35 cellular contexts compared by ENCODE assay signal in genomic region chr12:3407723-3408122, GRCh38.
DNase-seq lines count a peak whose midpoint lies in the region; ATAC-seq, FAIRE-seq and TF ChIP-seq lines count a peak whose summit lies in the region.
"Had no signal": no experiment of that assay in that cellular context is flagged by ENCODE, and none has a peak within 500 bp of the region (broad histone marks: within the 10 kb centered on the region; RNA-seq: fewer than 3 reads in every experiment).

No MANE protein-coding gene starts in this region.

- H3K9me3 ChIP-seq in HepG2 (ENCODE audit: low read length) (peaks cover 31% of the 10 kb centered on the region), right lobe of liver (peaks cover 0 to 7% (median 0%) of the 10 kb centered on the region in 4 donors), HCT116 (ENCODE audit: control insufficient read depth in 1 of 2, insufficient read depth in 1 of 2, low read depth in 1 of 2, low read length in 2 of 2) (peaks cover 8 to 11% of the 10 kb centered on the region in 2 experiments; a peak in 3 of 4 replicates), HEK293 (ENCODE audit: control insufficient read depth, insufficient read depth, low read depth, low read length) (no peaks in the 10 kb centered on the region), K562 (replicated peaks; ENCODE audit: control insufficient read depth, insufficient read depth, low read depth, low read length) (no peaks in the 10 kb centered on the region)
- H3K9me3 ChIP-seq: BE2C had no signal

- no peak for TF ChIP-seq RAD21 in HepG2 (CRISPR knock-in tag; IDR thresholded peaks at IDR 0.05)
- TF ChIP-seq RAD21 in HCT116 (IDR thresholded peaks at IDR 0.05; ENCODE audit: low read depth), result no peak
- no peak for TF ChIP-seq RAD21 in K562 (CRISPR knock-in tag; conservative IDR thresholded peaks at IDR 0.05 in 1 of 2, IDR thresholded peaks at IDR 0.05 in 1 of 2)

- no peaks in the 10 kb centered on the region for H3K9me1 ChIP-seq in K562 (ENCODE audit: control insufficient read depth, insufficient read depth, low read length)

- 0% methylated on average over 1 of the region's 1 CpG for WGBS in HepG2 (ENCODE audit: low lambda C conversion rate)
- 56% methylated on average over 1 of the region's 1 CpG for WGBS in right lobe of liver (ENCODE audit: insufficient coverage, low coverage, low lambda C conversion rate, missing lambda C conversion rate)
- 0% methylated on average over 1 of the region's 1 CpG for WGBS in K562 (ENCODE audit: insufficient coverage, low coverage, missing lambda C conversion rate)

- no peak for TF ChIP-seq POLR2A in HepG2 (IDR thresholded peaks at IDR 0.05; ENCODE audit: insufficient read depth in 1 of 2, low read depth in 2 of 2, low read length in 2 of 2)
- no peak for TF ChIP-seq POLR2A in right lobe of liver (IDR thresholded peaks at IDR 0.05)
- TF ChIP-seq POLR2A in HCT116 (IDR thresholded peaks at IDR 0.05; ENCODE audit: borderline replicate concordance, extremely low read depth, insufficient read depth, insufficient read length), result no peak
- TF ChIP-seq POLR2A in K562 (conservative IDR thresholded peaks at IDR 0.05), result no peak
- TF ChIP-seq POLR2A in H54 (IDR thresholded peaks at IDR 0.05; ENCODE audit: low read depth, low read length), result no peak

- CTCF ChIA-PET in HepG2 (lab: Yijun Ruan, JAX; ENCODE audit: low intra/inter-chr PET ratio, low total read pairs) (no interaction called here), HCT116 (lab: Charles Lee) (no interaction called here), HEK293 (lab: Yijun Ruan, JAX) (interaction anchor here (0.6 to 1.3 kb wide), 3 partner anchors 12 to 632 kb away, joined by 3 to 5 read pairs (median 3); no protein-coding TSS in a partner anchor), K562 (lab: Yijun Ruan, JAX; ENCODE audit: low intra/inter-chr PET ratio) (no interaction called here)

- H3K4me3 ChIP-seq in HepG2 (replicated peaks in 1 of 3; ENCODE audit: insufficient read depth in 1 of 3, low read depth in 2 of 3, low read length in 3 of 3) (no peak overlapping the region), right lobe of liver (no peak overlapping the region), HCT116 (replicated peaks in 1 of 2; ENCODE audit: low read depth in 1 of 2, low read length in 2 of 2) (no peak overlapping the region), HEK293 (ENCODE audit: low read depth, low read length) (no peak overlapping the region), K562 (no peak overlapping the region)
- H3K4me3 ChIP-seq: A549; BLaER1; BLaER1 treated with 17β-estradiol and CSF1 and Interleukin-3, amounts not matched to agents 10 nM and 100 nM had no signal

- TF ChIP-seq CTCF in HepG2 (CRISPR knock-in tag; IDR thresholded peaks at IDR 0.05) (no peak), right lobe of liver (IDR thresholded peaks at IDR 0.05) (no peak), HCT116 (IDR thresholded peaks at IDR 0.05 in 2 of 3, conservative IDR thresholded peaks at IDR 0.05 in 1 of 3; ENCODE audit: borderline replicate concordance in 1 of 3, insufficient read depth in 1 of 3, low read depth in 2 of 3, low read length in 2 of 3) (no peak), HEK293 (tag by site-specific recombination; IDR thresholded peaks at IDR 0.05) (no peak), K562 (IDR thresholded peaks at IDR 0.05 in 2 of 3, conservative IDR thresholded peaks at IDR 0.05 in 1 of 3; ENCODE audit: insufficient read depth in 2 of 3, low read depth in 1 of 3, low read length in 3 of 3) (no peak)

- RAD21 ChIA-PET in HCT116 (lab: Charles Lee; ENCODE audit: low non-redundant PET in 1 of 2, low total read pairs in 2 of 2, uncharacterized antibody in 2 of 2, unreplicated experiment in 2 of 2), result no interaction called here

- H4K20me1 ChIP-seq in HepG2 (ENCODE audit: insufficient read depth, low read length) (no peaks in the 10 kb centered on the region), HCT116 (ENCODE audit: insufficient read depth) (no peaks in the 10 kb centered on the region), K562 (replicated peaks; ENCODE audit: control insufficient read depth, insufficient read depth, low read length) (no peaks in the 10 kb centered on the region)
- H4K20me1 ChIP-seq: BLaER1; BLaER1 treated with 17β-estradiol and CSF1 and Interleukin-3, amounts not matched to agents 10 nM and 100 nM had no signal

- DNase-seq in HepG2 (ENCODE audit: low spot score), result no peak
- no peak for DNase-seq in right lobe of liver
- DNase-seq in HCT116 (ENCODE audit: low read depth, low spot score), result no peak
- DNase-seq in K562 (ENCODE audit: extremely low read depth in 1 of 4, low spot score in 3 of 4), result no peak
- DNase-seq in H54 (ENCODE audit: insufficient read length, low spot score), result no peak
- no peak for DNase-seq in anterior cingulate cortex (lab: John Stamatoyannopoulos, UW)
- no peak for DNase-seq in activated effector memory CD4-positive, alpha-beta T cell treated with Interleukin-2 at 50 U/mL for 16 hours
- DNase-seq: 8988T; ACHN; AML-193; BE2C; C1 segment of cervical spinal cord; Caco-2; Calu3; CD4-positive, alpha-beta memory T cell; CD4-positive, alpha-beta T cell; CD4-positive, CD25-positive, alpha-beta regulatory T cell; CD8-positive, alpha-beta memory T cell; CD8-positive, alpha-beta T cell; COR-L47; DMS 273 treated with DMSO at 0.1 percent for 48 hours; DMS153; DMS53; DMS79; DMS79 treated with DMSO at 0.1 percent for 48 hours; DND-41; EL had no signal

- H2AFZ ChIP-seq in HepG2 (ENCODE audit: low read length) (no peak overlapping the region), HCT116 (ENCODE audit: low read depth, low read length, poor library complexity, severe bottlenecking) (no peak overlapping the region), K562 (ENCODE audit: low read depth, low read length) (no peak overlapping the region)

- FAIRE-seq in HepG2 (lab: Jason Lieb, UNC) (no peak), K562 (lab: Jason Lieb, UNC) (no peak), H54 (lab: Jason Lieb, UNC) (no peak)
- FAIRE-seq: A204.1, A549, D721Med had no signal

- POLR2A ChIA-PET in HepG2 (lab: Yijun Ruan, JAX) (no interaction called here), HCT116 (lab: Charles Lee) (no interaction called here), HEK293 (lab: Yijun Ruan, JAX) (no interaction called here), K562 (lab: Yijun Ruan, JAX) (no interaction called here)

- BruUV-seq in HepG2 (replicated peaks; lab: Mats Ljungman, UMichigan), result no TSS peak
- no TSS peak for BruUV-seq in HCT116 (replicated peaks; lab: Mats Ljungman, UMichigan)
- no TSS peak for BruUV-seq in K562 (replicated peaks; lab: Mats Ljungman, UMichigan)

- H3K27me3 ChIP-seq in HepG2 (ENCODE audit: control insufficient read depth in 1 of 2, insufficient read depth in 2 of 2, low read length in 2 of 2) (no peaks in the 10 kb centered on the region; a peak in 1 of 5 replicates), right lobe of liver (no peaks in the 10 kb centered on the region), HCT116 (ENCODE audit: insufficient read depth, low read length) (no peaks in the 10 kb centered on the region), K562 (ENCODE audit: control insufficient read depth in 2 of 2, insufficient read depth in 2 of 2, low read length in 2 of 2) (no peaks in the 10 kb centered on the region)
- H3K27me3 ChIP-seq: BLaER1; BLaER1 treated with 17β-estradiol and CSF1 and Interleukin-3, amounts not matched to agents 10 nM and 100 nM had no signal

- ATAC-seq in HepG2 (no peak), right lobe of liver (no peak), HCT116 (no peak), K562 (no peak)
- ATAC-seq: A549; CD8-positive, alpha-beta T cell had no signal

- intact Hi-C loops in HepG2 (cut with micrococcal nuclease; ENCODE audit: unreplicated experiment), result no loop called here
- intact Hi-C loops in right lobe of liver (cut with DNase I), result no loop called here
- intact Hi-C loops in HCT116 (cut with micrococcal nuclease), result no loop called here
- intact Hi-C loops in K562 (cut with micrococcal nuclease), result no loop called here

- H3K9me2 ChIP-seq in HCT116 (ENCODE audit: insufficient read depth), result no peaks in the 10 kb centered on the region

- H3K27ac ChIP-seq in HepG2 (ENCODE audit: extremely low read length, insufficient read depth, low read length), result no peak overlapping the region
- no peak overlapping the region for H3K27ac ChIP-seq in right lobe of liver
- H3K27ac ChIP-seq in HCT116 (ENCODE audit: low read depth, low read length), result no peak overlapping the region
- H3K27ac ChIP-seq in HEK293 (ENCODE audit: extremely low read depth, low read depth, low read length), result no peak overlapping the region
- no peak overlapping the region for H3K27ac ChIP-seq in K562 (ENCODE audit: extremely low read depth, low read depth, low read length)
- H3K27ac ChIP-seq: 22Rv1; A549; BLaER1; BLaER1 treated with 17β-estradiol and CSF1 and Interleukin-3, amounts not matched to agents 10 nM and 100 nM; C4-2B had no signal

- no peak overlapping the region for H3K9ac ChIP-seq in HepG2 (ENCODE audit: insufficient read depth, low read depth, low read length)
- H3K9ac ChIP-seq in HCT116 (ENCODE audit: low read length), result no peak overlapping the region
- no peak overlapping the region for H3K9ac ChIP-seq in K562 (ENCODE audit: insufficient read depth in 1 of 2, low read depth in 2 of 2, low read length in 2 of 2)
- H3K9ac ChIP-seq: BLaER1; BLaER1 treated with 17β-estradiol and CSF1 and Interleukin-3, amounts not matched to agents 10 nM and 100 nM had no signal

- H3K36me3 ChIP-seq in HepG2 (replicated peaks in 1 of 2; ENCODE audit: control insufficient read depth in 1 of 2, insufficient read depth in 2 of 2, low read length in 2 of 2), result no peaks in the 10 kb centered on the region
- H3K36me3 ChIP-seq in right lobe of liver, result no peaks in the 10 kb centered on the region
- no peaks in the 10 kb centered on the region for H3K36me3 ChIP-seq in HCT116 (ENCODE audit: control insufficient read depth in 1 of 2, insufficient read depth in 2 of 2, low read length in 2 of 2)
- no peaks in the 10 kb centered on the region for H3K36me3 ChIP-seq in HEK293 (ENCODE audit: control insufficient read depth in 2 of 2, insufficient read depth in 1 of 2, low read length in 2 of 2)
- no peaks in the 10 kb centered on the region for H3K36me3 ChIP-seq in K562 (ENCODE audit: control insufficient read depth, insufficient read depth, low read length)
- H3K36me3 ChIP-seq: BE2C; BLaER1; BLaER1 treated with 17β-estradiol and CSF1 and Interleukin-3, amounts not matched to agents 10 nM and 100 nM had no signal

- H3K4me1 ChIP-seq in HepG2 (ENCODE audit: insufficient read depth, low read length), result no peaks in the 10 kb centered on the region
- H3K4me1 ChIP-seq in right lobe of liver, result no peaks in the 10 kb centered on the region
- H3K4me1 ChIP-seq in HCT116 (ENCODE audit: control insufficient read depth in 1 of 2, insufficient read depth in 2 of 2, low read length in 2 of 2), result no peaks in the 10 kb centered on the region
- no peaks in the 10 kb centered on the region for H3K4me1 ChIP-seq in HEK293 (ENCODE audit: control insufficient read depth, insufficient read depth, low read length)
- no peaks in the 10 kb centered on the region for H3K4me1 ChIP-seq in K562 (replicated peaks in 1 of 2; ENCODE audit: control insufficient read depth in 2 of 2, insufficient read depth in 2 of 2, low read length in 2 of 2)
- H3K4me1 ChIP-seq: A549; BE2C; BLaER1; BLaER1 treated with 17β-estradiol and CSF1 and Interleukin-3, amounts not matched to agents 10 nM and 100 nM; Caco-2 had no signal

- in situ Hi-C loops in HepG2 (cut with HindIII; ENCODE audit: extremely low pct_ligation_motif_present, low pct_unique_long_range_greater_than_20kb), result no loop called here
- in situ Hi-C loops in K562 (cut with MboI), result no loop called here

- TF ChIP-seq EP300 in HepG2 (IDR thresholded peaks at IDR 0.05; ENCODE audit: low read depth in 2 of 2, low read length in 2 of 2) (no peak), HepG2 (CRISPR knock-in tag; IDR thresholded peaks at IDR 0.05; ENCODE audit: borderline replicate concordance) (no peak), K562 (IDR thresholded peaks at IDR 0.05; ENCODE audit: low read length) (no peak)

- H3K4me2 ChIP-seq in HepG2 (ENCODE audit: low read depth, low read length) (no peak overlapping the region), HCT116 (ENCODE audit: low read length) (no peak overlapping the region), K562 (ENCODE audit: insufficient read depth, low read length) (no peak overlapping the region)
- H3K4me2 ChIP-seq: A549; BLaER1; BLaER1 treated with 17β-estradiol and CSF1 and Interleukin-3, amounts not matched to agents 10 nM and 100 nM had no signal

- H3K79me2 ChIP-seq in HepG2 (ENCODE audit: insufficient read depth, low read length) (no peaks in the 10 kb centered on the region), HCT116 (ENCODE audit: insufficient read depth, low read length) (no peaks in the 10 kb centered on the region), K562 (ENCODE audit: control insufficient read depth, insufficient read depth, low read length) (no peaks in the 10 kb centered on the region)
